ENCODE assay signal across 2 cellular contexts in the genomic region with DNA sequence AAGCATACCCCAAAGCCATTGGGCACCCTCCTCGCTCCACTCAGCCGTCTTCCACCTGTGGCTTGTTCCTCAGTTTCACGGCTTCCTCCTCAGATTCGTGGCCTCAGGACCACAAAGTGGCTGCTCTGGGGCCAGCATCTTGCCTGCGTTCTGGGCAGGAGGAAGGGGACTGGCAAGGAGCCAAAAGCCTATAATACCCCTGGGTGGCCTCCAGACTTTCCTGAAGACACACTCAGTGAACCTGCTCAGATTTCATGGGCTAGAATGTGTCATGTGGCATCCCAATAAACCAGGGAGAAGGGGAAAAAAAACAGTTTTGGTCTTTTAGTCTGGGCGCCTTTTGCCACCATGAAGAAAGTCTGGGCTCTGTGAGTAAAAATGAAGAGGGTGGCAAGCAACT.
TF ChIP-seq lines count a peak whose summit lies in the region.

No MANE protein-coding gene starts in this region.

TF ChIP-seq in HEK293, 187 proteins besides CTCF, POLR2A, EP300 and RAD21 (continued from another document):
- TF ChIP-seq, protein P1, sequence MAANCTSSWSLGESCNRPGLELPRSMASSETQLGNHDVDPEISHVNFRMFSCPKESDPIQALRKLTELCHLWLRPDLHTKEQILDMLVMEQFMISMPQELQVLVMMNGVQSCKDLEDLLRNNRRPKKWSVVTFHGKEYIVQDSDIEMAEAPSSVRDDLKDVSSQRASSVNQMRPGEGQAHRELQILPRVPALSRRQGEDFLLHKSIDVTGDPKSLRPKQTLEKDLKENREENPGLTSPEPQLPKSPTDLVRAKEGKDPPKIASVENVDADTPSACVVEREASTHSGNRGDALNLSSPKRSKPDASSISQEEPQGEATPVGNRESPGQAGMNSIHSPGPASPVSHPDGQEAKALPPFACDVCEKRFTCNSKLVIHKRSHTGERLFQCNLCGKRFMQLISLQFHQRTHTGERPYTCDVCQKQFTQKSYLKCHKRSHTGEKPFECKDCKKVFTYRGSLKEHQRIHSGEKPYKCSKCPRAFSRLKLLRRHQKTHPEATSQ (tag by site-specific recombination; IDR thresholded peaks at IDR 0.05) = no peak
- TF ChIP-seq KLF10 (tag by site-specific recombination; IDR thresholded peaks at IDR 0.05) = no peak
- TF ChIP-seq ZNF37A (tag by site-specific recombination; IDR thresholded peaks at IDR 0.05) = no peak
- no peak for TF ChIP-seq ZNF677 (tag by site-specific recombination; IDR thresholded peaks at IDR 0.05)
- no peak for TF ChIP-seq ZNF350 (tag by site-specific recombination; IDR thresholded peaks at IDR 0.05)
- no peak for TF ChIP-seq PRDM1 (tag by site-specific recombination; IDR thresholded peaks at IDR 0.05)
- TF ChIP-seq ZNF623 (tag by site-specific recombination; IDR thresholded peaks at IDR 0.05) = no peak
- TF ChIP-seq ZFP69B (tag by site-specific recombination; IDR thresholded peaks at IDR 0.05) = no peak
- peak; percentile 28 for TF ChIP-seq SETDB1 (IDR thresholded peaks at IDR 0.05; ENCODE audit: insufficient read length, low read length)
- TF ChIP-seq, protein P2, sequence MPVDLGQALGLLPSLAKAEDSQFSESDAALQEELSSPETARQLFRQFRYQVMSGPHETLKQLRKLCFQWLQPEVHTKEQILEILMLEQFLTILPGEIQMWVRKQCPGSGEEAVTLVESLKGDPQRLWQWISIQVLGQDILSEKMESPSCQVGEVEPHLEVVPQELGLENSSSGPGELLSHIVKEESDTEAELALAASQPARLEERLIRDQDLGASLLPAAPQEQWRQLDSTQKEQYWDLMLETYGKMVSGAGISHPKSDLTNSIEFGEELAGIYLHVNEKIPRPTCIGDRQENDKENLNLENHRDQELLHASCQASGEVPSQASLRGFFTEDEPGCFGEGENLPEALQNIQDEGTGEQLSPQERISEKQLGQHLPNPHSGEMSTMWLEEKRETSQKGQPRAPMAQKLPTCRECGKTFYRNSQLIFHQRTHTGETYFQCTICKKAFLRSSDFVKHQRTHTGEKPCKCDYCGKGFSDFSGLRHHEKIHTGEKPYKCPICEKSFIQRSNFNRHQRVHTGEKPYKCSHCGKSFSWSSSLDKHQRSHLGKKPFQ (tag by site-specific recombination; IDR thresholded peaks at IDR 0.05) = no peak
- TF ChIP-seq, protein P3, sequence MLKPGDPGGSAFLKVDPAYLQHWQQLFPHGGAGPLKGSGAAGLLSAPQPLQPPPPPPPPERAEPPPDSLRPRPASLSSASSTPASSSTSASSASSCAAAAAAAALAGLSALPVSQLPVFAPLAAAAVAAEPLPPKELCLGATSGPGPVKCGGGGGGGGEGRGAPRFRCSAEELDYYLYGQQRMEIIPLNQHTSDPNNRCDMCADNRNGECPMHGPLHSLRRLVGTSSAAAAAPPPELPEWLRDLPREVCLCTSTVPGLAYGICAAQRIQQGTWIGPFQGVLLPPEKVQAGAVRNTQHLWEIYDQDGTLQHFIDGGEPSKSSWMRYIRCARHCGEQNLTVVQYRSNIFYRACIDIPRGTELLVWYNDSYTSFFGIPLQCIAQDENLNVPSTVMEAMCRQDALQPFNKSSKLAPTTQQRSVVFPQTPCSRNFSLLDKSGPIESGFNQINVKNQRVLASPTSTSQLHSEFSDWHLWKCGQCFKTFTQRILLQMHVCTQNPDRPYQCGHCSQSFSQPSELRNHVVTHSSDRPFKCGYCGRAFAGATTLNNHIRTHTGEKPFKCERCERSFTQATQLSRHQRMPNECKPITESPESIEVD (tag by site-specific recombination; IDR thresholded peaks at IDR 0.05) = no peak
- peak; percentile 30; the same call in 1 of the 2 replicates for TF ChIP-seq SCRT2 (tag by site-specific recombination; IDR thresholded peaks at IDR 0.05)
- peak; percentile 61 for TF ChIP-seq GLIS1 (tag by site-specific recombination; IDR thresholded peaks at IDR 0.05)
- no peak for TF ChIP-seq YY2 (tag by site-specific recombination; IDR thresholded peaks at IDR 0.05)
- no peak for TF ChIP-seq GLI4 (tag by site-specific recombination; IDR thresholded peaks at IDR 0.05)

TF ChIP-seq in liver, 16 proteins besides CTCF, POLR2A, EP300 and RAD21 (continued from another document):
- TF ChIP-seq, protein P4, sequence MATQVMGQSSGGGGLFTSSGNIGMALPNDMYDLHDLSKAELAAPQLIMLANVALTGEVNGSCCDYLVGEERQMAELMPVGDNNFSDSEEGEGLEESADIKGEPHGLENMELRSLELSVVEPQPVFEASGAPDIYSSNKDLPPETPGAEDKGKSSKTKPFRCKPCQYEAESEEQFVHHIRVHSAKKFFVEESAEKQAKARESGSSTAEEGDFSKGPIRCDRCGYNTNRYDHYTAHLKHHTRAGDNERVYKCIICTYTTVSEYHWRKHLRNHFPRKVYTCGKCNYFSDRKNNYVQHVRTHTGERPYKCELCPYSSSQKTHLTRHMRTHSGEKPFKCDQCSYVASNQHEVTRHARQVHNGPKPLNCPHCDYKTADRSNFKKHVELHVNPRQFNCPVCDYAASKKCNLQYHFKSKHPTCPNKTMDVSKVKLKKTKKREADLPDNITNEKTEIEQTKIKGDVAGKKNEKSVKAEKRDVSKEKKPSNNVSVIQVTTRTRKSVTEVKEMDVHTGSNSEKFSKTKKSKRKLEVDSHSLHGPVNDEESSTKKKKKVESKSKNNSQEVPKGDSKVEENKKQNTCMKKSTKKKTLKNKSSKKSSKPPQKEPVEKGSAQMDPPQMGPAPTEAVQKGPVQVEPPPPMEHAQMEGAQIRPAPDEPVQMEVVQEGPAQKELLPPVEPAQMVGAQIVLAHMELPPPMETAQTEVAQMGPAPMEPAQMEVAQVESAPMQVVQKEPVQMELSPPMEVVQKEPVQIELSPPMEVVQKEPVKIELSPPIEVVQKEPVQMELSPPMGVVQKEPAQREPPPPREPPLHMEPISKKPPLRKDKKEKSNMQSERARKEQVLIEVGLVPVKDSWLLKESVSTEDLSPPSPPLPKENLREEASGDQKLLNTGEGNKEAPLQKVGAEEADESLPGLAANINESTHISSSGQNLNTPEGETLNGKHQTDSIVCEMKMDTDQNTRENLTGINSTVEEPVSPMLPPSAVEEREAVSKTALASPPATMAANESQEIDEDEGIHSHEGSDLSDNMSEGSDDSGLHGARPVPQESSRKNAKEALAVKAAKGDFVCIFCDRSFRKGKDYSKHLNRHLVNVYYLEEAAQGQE (IDR thresholded peaks at IDR 0.05) = no peak
- TF ChIP-seq RXRA (IDR thresholded peaks at IDR 0.05) (no peak), JUND (IDR thresholded peaks at IDR 0.05) (no peak), FOXA1 (IDR thresholded peaks at IDR 0.05) (no peak), NR2F2 (IDR thresholded peaks at IDR 0.05) (no peak)
- TF ChIP-seq, protein P5, sequence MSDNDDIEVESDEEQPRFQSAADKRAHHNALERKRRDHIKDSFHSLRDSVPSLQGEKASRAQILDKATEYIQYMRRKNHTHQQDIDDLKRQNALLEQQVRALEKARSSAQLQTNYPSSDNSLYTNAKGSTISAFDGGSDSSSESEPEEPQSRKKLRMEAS (IDR thresholded peaks at IDR 0.05) = no peak
- TF ChIP-seq, protein P6, sequence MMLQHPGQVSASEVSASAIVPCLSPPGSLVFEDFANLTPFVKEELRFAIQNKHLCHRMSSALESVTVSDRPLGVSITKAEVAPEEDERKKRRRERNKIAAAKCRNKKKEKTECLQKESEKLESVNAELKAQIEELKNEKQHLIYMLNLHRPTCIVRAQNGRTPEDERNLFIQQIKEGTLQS (IDR thresholded peaks at IDR 0.05) = no peak
- TF ChIP-seq, protein P7, sequence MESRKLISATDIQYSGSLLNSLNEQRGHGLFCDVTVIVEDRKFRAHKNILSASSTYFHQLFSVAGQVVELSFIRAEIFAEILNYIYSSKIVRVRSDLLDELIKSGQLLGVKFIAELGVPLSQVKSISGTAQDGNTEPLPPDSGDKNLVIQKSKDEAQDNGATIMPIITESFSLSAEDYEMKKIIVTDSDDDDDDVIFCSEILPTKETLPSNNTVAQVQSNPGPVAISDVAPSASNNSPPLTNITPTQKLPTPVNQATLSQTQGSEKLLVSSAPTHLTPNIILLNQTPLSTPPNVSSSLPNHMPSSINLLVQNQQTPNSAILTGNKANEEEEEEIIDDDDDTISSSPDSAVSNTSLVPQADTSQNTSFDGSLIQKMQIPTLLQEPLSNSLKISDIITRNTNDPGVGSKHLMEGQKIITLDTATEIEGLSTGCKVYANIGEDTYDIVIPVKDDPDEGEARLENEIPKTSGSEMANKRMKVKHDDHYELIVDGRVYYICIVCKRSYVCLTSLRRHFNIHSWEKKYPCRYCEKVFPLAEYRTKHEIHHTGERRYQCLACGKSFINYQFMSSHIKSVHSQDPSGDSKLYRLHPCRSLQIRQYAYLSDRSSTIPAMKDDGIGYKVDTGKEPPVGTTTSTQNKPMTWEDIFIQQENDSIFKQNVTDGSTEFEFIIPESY (IDR thresholded peaks at IDR 0.05) = no peak
TF ChIP-seq in liver: peak in this region for 0.
